In genomic region chr3:138943724-138944131, GRCh38 we compare ENCODE assay signal across 1 cellular context.
A peak's percentile ranks its signal among the peaks of the same experiment; 100 is the strongest.
TF ChIP-seq lines count a peak whose summit lies in the region.

No MANE protein-coding gene starts in this region.

TF ChIP-seq in K562, 482 proteins besides CTCF, POLR2A, EP300 and RAD21:
- no peak for TF ChIP-seq ZNF197 (CRISPR knock-in tag; IDR thresholded peaks at IDR 0.05; ENCODE audit: low read depth)
- TF ChIP-seq PHF20 (IDR thresholded peaks at IDR 0.05; ENCODE audit: partially characterized antibody), result no peak
- TF ChIP-seq ELK1 (CRISPR knock-in tag; IDR thresholded peaks at IDR 0.05), result no peak
- TF ChIP-seq FOSL1 (tag; conservative IDR thresholded peaks at IDR 0.05), result peak; percentile 71
- peak; percentile 14 to 50; a peak in 2 of 4 replicates for TF ChIP-seq FOXK2 (conservative IDR thresholded peaks at IDR 0.05 in 1 of 2, IDR thresholded peaks at IDR 0.05 in 1 of 2; ENCODE audit: low read depth in 2 of 2)
- peak; percentile 11 for TF ChIP-seq RBBP5 (IDR thresholded peaks at IDR 0.05; ENCODE audit: borderline replicate concordance, insufficient read depth, low read length, poor library complexity, severe bottlenecking)
- no peak for TF ChIP-seq POLR2G (IDR thresholded peaks at IDR 0.05; ENCODE audit: low read depth, low read length)
- TF ChIP-seq ATF3 (IDR thresholded peaks at IDR 0.05), result peak; percentile 71; the same call in 1 of the 2 replicates
- no peak for TF ChIP-seq ATF3 (CRISPR knock-in tag; conservative IDR thresholded peaks at IDR 0.05)
- TF ChIP-seq ZNF586 (CRISPR knock-in tag; conservative IDR thresholded peaks at IDR 0.05), result no peak
- peak; percentile 17; the same call in 1 of the 2 replicates for TF ChIP-seq HMBOX1 (IDR thresholded peaks at IDR 0.05)
- peak; percentile 12; the same call in 1 of the 2 replicates for TF ChIP-seq DPF2 (IDR thresholded peaks at IDR 0.05)
- TF ChIP-seq, protein P1, sequence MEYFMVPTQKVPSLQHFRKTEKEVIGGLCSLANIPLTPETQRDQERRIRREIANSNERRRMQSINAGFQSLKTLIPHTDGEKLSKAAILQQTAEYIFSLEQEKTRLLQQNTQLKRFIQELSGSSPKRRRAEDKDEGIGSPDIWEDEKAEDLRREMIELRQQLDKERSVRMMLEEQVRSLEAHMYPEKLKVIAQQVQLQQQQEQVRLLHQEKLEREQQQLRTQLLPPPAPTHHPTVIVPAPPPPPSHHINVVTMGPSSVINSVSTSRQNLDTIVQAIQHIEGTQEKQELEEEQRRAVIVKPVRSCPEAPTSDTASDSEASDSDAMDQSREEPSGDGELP (CRISPR knock-in tag; IDR thresholded peaks at IDR 0.05; ENCODE audit: borderline replicate concordance), result no peak
- peak; percentile 32; the same call in 1 of the 2 replicates for TF ChIP-seq GTF2E2 (tag; IDR thresholded peaks at IDR 0.05)
- TF ChIP-seq JUND (IDR thresholded peaks at IDR 0.05; ENCODE audit: borderline replicate concordance, low read depth, low read length), result peak; percentile 67
- TF ChIP-seq JUND (tag; IDR thresholded peaks at IDR 0.05; ENCODE audit: borderline replicate concordance, low read depth, low read length), result no peak; the same call in 2 of the 3 replicates
- TF ChIP-seq CXXC5 (CRISPR knock-in tag; IDR thresholded peaks at IDR 0.05), result 0 out of 2 replicates have a peak, but pooled peaks have one; percentile 31
- TF ChIP-seq CREM (IDR thresholded peaks at IDR 0.05; ENCODE audit: low read depth), result peak; percentile 84
- TF ChIP-seq ZSCAN29 (IDR thresholded peaks at IDR 0.05), result no peak
- 0 out of 2 replicates have a peak, but pooled peaks have one; percentile 24 for TF ChIP-seq SMARCC2 (IDR thresholded peaks at IDR 0.05; ENCODE audit: low read depth)
- no peak for TF ChIP-seq CEBPG (CRISPR knock-in tag; IDR thresholded peaks at IDR 0.05)
- TF ChIP-seq CEBPG (tag; conservative IDR thresholded peaks at IDR 0.05 in 1 of 2, IDR thresholded peaks at IDR 0.05 in 1 of 2), result no peak
- TF ChIP-seq TEAD2 (tag; IDR thresholded peaks at IDR 0.05), result no peak
- 0 out of 4 replicates have a peak, but pooled peaks of 1 of the 2 experiments have one; percentile 28 for TF ChIP-seq UBTF (IDR thresholded peaks at IDR 0.05; ENCODE audit: borderline replicate concordance in 1 of 2, low read depth in 2 of 2, low read length in 2 of 2)
- no peak for TF ChIP-seq OTX1 (CRISPR knock-in tag; IDR thresholded peaks at IDR 0.05)
- TF ChIP-seq, protein P2, sequence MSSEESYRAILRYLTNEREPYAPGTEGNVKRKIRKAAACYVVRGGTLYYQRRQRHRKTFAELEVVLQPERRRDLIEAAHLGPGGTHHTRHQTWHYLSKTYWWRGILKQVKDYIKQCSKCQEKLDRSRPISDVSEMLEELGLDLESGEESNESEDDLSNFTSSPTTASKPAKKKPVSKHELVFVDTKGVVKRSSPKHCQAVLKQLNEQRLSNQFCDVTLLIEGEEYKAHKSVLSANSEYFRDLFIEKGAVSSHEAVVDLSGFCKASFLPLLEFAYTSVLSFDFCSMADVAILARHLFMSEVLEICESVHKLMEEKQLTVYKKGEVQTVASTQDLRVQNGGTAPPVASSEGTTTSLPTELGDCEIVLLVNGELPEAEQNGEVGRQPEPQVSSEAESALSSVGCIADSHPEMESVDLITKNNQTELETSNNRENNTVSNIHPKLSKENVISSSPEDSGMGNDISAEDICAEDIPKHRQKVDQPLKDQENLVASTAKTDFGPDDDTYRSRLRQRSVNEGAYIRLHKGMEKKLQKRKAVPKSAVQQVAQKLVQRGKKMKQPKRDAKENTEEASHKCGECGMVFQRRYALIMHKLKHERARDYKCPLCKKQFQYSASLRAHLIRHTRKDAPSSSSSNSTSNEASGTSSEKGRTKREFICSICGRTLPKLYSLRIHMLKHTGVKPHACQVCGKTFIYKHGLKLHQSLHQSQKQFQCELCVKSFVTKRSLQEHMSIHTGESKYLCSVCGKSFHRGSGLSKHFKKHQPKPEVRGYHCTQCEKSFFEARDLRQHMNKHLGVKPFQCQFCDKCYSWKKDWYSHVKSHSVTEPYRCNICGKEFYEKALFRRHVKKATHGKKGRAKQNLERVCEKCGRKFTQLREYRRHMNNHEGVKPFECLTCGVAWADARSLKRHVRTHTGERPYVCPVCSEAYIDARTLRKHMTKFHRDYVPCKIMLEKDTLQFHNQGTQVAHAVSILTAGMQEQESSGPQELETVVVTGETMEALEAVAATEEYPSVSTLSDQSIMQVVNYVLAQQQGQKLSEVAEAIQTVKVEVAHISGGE (CRISPR knock-in tag; IDR thresholded peaks at IDR 0.05), result 0 out of 6 replicates have a peak, but pooled peaks of 1 of the 3 experiments have one; percentile 13
- TF ChIP-seq FOS (IDR thresholded peaks at IDR 0.05; ENCODE audit: extremely low read depth, insufficient read length), result no peak
- TF ChIP-seq JUN (IDR thresholded peaks at IDR 0.05; ENCODE audit: borderline replicate concordance, low read depth, low read length), result 0 out of 2 replicates have a peak, but pooled peaks have one; percentile 37
- TF ChIP-seq JUN (CRISPR knock-in tag; IDR thresholded peaks at IDR 0.05; ENCODE audit: borderline replicate concordance), result no peak
- no peak for TF ChIP-seq EWSR1 (IDR thresholded peaks at IDR 0.05; ENCODE audit: borderline replicate concordance, low read depth, partially characterized antibody)
- TF ChIP-seq MTF1 (CRISPR knock-in tag; IDR thresholded peaks at IDR 0.05; ENCODE audit: borderline replicate concordance), result no peak
- peak; percentile 48; the same call in 1 of the 2 replicates for TF ChIP-seq SOX6 (IDR thresholded peaks at IDR 0.05)
- TF ChIP-seq ZNF766 (CRISPR knock-in tag; conservative IDR thresholded peaks at IDR 0.05), result 0 out of 2 replicates have a peak, but pooled peaks have one; percentile 45
- TF ChIP-seq CREB1 (IDR thresholded peaks at IDR 0.05), result peak; percentile 80
- TF ChIP-seq CREB1 (CRISPR knock-in tag; IDR thresholded peaks at IDR 0.05), result no peak
- no peak for TF ChIP-seq ZNF609 (CRISPR knock-in tag; IDR thresholded peaks at IDR 0.05; ENCODE audit: borderline replicate concordance)
- TF ChIP-seq TAF7 (tag; IDR thresholded peaks at IDR 0.05), result no peak
- TF ChIP-seq ATF1 (CRISPR knock-in tag; IDR thresholded peaks at IDR 0.05), result no peak
- peak; percentile 80 for TF ChIP-seq ATF1 (tag; IDR thresholded peaks at IDR 0.05)
- TF ChIP-seq FOXA3 (CRISPR knock-in tag; conservative IDR thresholded peaks at IDR 0.05 in 1 of 2, IDR thresholded peaks at IDR 0.05 in 1 of 2), result 0 out of 4 replicates have a peak, but pooled peaks of 1 of the 2 experiments have one; percentile 32
- 0 out of 2 replicates have a peak, but pooled peaks have one; percentile 10 for TF ChIP-seq ZNF644 (tag; IDR thresholded peaks at IDR 0.05; ENCODE audit: low read depth)
